1 cellular context compared by ENCODE assay signal in the genomic region with DNA sequence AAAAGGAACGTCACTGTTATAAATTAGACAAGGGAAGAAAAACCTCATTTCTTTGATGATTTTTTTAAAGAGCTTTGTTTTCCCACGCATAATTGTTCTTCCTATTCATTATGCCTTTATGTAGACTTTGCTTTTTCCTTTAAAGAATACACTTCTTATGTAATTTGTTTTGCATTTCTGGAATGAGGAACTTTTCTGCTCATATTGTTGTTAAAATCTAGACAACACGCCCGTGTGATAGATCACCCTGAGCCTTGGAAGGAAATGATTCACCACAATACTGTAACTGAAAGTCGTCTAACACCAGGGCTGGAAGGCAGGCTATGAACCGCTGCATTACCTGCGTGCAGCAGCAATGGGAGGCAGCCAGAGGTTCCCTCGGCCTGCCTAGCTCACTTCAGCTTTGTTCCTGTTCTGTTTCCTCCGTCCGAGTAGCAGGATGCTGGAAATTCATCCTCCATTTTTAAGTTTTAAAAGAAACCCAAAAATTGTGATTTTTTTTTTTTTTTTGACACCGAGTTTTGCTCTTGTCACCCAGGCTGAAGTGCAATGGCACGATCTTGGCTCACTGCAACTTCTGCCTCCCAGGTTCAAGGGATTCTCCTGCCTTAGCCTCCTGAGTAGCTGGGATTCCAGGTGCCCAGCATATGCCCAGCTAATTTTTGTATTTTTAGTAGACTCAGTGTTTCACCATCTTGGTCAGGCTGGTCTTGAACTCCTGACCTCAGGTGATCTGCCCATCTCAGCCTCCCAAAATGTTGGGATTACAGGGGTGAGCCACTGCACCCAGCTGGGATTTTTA.
TF ChIP-seq lines count a peak whose summit lies in the region.

No MANE protein-coding gene starts in this region.

TF ChIP-seq in HepG2, 621 proteins besides CTCF, POLR2A, EP300 and RAD21 (continued from another document and continues in another):
- no peak for TF ChIP-seq SMAD9 (CRISPR knock-in tag; IDR thresholded peaks at IDR 0.05)
- TF ChIP-seq SIN3A (IDR thresholded peaks at IDR 0.05; ENCODE audit: borderline replicate concordance, low read depth, low read length) = peak; percentile 4; the same call in 1 of the 2 replicates
- TF ChIP-seq, protein P1, sequence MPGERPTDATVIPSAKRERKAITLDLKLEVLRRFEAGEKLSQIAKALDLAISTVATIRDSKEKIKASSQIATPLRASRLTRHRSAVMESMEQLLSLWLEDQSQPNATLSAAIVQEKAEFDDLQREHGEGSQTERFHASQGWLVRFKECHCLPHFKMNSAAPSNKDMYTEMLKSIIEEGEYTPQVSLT (CRISPR knock-in tag; IDR thresholded peaks at IDR 0.05; ENCODE audit: borderline replicate concordance, low read depth) = no peak
- TF ChIP-seq ZNF749 (CRISPR knock-in tag; IDR thresholded peaks at IDR 0.05; ENCODE audit: borderline replicate concordance) = peak; percentile 80; the same call in 1 of the 2 replicates
- TF ChIP-seq, protein P2, sequence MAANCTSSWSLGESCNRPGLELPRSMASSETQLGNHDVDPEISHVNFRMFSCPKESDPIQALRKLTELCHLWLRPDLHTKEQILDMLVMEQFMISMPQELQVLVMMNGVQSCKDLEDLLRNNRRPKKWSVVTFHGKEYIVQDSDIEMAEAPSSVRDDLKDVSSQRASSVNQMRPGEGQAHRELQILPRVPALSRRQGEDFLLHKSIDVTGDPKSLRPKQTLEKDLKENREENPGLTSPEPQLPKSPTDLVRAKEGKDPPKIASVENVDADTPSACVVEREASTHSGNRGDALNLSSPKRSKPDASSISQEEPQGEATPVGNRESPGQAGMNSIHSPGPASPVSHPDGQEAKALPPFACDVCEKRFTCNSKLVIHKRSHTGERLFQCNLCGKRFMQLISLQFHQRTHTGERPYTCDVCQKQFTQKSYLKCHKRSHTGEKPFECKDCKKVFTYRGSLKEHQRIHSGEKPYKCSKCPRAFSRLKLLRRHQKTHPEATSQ (CRISPR knock-in tag; IDR thresholded peaks at IDR 0.05; ENCODE audit: borderline replicate concordance) = peak; percentile 89; the same call in 1 of the 2 replicates
- TF ChIP-seq ZBTB21 (CRISPR knock-in tag; IDR thresholded peaks at IDR 0.05) = no peak
- TF ChIP-seq, protein P3, sequence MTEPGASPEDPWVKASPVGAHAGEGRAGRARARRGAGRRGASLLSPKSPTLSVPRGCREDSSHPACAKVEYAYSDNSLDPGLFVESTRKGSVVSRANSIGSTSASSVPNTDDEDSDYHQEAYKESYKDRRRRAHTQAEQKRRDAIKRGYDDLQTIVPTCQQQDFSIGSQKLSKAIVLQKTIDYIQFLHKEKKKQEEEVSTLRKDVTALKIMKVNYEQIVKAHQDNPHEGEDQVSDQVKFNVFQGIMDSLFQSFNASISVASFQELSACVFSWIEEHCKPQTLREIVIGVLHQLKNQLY (CRISPR knock-in tag; IDR thresholded peaks at IDR 0.05) = 0 out of 2 replicates have a peak, but pooled peaks have one; percentile 12
- TF ChIP-seq, protein P4, sequence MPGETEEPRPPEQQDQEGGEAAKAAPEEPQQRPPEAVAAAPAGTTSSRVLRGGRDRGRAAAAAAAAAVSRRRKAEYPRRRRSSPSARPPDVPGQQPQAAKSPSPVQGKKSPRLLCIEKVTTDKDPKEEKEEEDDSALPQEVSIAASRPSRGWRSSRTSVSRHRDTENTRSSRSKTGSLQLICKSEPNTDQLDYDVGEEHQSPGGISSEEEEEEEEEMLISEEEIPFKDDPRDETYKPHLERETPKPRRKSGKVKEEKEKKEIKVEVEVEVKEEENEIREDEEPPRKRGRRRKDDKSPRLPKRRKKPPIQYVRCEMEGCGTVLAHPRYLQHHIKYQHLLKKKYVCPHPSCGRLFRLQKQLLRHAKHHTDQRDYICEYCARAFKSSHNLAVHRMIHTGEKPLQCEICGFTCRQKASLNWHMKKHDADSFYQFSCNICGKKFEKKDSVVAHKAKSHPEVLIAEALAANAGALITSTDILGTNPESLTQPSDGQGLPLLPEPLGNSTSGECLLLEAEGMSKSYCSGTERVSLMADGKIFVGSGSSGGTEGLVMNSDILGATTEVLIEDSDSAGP (CRISPR knock-in tag; IDR thresholded peaks at IDR 0.05; ENCODE audit: borderline replicate concordance) = peak; percentile 15; the same call in 1 of the 2 replicates
- TF ChIP-seq ZNF777 (CRISPR knock-in tag; IDR thresholded peaks at IDR 0.05) = 0 out of 2 replicates have a peak, but pooled peaks have one; percentile 15
- TF ChIP-seq ATRX (CRISPR knock-in tag; IDR thresholded peaks at IDR 0.05; ENCODE audit: borderline replicate concordance) = no peak
- TF ChIP-seq MAZ (IDR thresholded peaks at IDR 0.05; ENCODE audit: borderline replicate concordance, low read depth, low read length) = no peak
- peak; percentile 19 for TF ChIP-seq MAZ (CRISPR knock-in tag; IDR thresholded peaks at IDR 0.05; ENCODE audit: low read depth)
- TF ChIP-seq ZNF138 (CRISPR knock-in tag; IDR thresholded peaks at IDR 0.05; ENCODE audit: low read depth) = no peak
- no peak; the same call in 1 of the 2 replicates for TF ChIP-seq ZNF557 (CRISPR knock-in tag; IDR thresholded peaks at IDR 0.05)
- no peak for TF ChIP-seq HNRNPUL1 (IDR thresholded peaks at IDR 0.05; ENCODE audit: low read depth, low read length)
- no peak for TF ChIP-seq U2AF2 (IDR thresholded peaks at IDR 0.05; ENCODE audit: low read depth, low read length)
- TF ChIP-seq ZNF101 (CRISPR knock-in tag; IDR thresholded peaks at IDR 0.05; ENCODE audit: borderline replicate concordance, low read depth) = peak; percentile 23; the same call in 1 of the 2 replicates
- TF ChIP-seq ZFP36L1 (CRISPR knock-in tag; IDR thresholded peaks at IDR 0.05) = peak; percentile 70
- no peak for TF ChIP-seq SNRNP70 (IDR thresholded peaks at IDR 0.05; ENCODE audit: low read depth, low read length)
- TF ChIP-seq, protein P5, sequence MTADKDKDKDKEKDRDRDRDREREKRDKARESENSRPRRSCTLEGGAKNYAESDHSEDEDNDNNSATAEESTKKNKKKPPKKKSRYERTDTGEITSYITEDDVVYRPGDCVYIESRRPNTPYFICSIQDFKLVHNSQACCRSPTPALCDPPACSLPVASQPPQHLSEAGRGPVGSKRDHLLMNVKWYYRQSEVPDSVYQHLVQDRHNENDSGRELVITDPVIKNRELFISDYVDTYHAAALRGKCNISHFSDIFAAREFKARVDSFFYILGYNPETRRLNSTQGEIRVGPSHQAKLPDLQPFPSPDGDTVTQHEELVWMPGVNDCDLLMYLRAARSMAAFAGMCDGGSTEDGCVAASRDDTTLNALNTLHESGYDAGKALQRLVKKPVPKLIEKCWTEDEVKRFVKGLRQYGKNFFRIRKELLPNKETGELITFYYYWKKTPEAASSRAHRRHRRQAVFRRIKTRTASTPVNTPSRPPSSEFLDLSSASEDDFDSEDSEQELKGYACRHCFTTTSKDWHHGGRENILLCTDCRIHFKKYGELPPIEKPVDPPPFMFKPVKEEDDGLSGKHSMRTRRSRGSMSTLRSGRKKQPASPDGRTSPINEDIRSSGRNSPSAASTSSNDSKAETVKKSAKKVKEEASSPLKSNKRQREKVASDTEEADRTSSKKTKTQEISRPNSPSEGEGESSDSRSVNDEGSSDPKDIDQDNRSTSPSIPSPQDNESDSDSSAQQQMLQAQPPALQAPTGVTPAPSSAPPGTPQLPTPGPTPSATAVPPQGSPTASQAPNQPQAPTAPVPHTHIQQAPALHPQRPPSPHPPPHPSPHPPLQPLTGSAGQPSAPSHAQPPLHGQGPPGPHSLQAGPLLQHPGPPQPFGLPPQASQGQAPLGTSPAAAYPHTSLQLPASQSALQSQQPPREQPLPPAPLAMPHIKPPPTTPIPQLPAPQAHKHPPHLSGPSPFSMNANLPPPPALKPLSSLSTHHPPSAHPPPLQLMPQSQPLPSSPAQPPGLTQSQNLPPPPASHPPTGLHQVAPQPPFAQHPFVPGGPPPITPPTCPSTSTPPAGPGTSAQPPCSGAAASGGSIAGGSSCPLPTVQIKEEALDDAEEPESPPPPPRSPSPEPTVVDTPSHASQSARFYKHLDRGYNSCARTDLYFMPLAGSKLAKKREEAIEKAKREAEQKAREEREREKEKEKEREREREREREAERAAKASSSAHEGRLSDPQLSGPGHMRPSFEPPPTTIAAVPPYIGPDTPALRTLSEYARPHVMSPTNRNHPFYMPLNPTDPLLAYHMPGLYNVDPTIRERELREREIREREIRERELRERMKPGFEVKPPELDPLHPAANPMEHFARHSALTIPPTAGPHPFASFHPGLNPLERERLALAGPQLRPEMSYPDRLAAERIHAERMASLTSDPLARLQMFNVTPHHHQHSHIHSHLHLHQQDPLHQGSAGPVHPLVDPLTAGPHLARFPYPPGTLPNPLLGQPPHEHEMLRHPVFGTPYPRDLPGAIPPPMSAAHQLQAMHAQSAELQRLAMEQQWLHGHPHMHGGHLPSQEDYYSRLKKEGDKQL (CRISPR knock-in tag; IDR thresholded peaks at IDR 0.05; ENCODE audit: low read depth) = peak; percentile 10
- TF ChIP-seq MTA3 (CRISPR knock-in tag; IDR thresholded peaks at IDR 0.05) = no peak
- TF ChIP-seq, protein P6, sequence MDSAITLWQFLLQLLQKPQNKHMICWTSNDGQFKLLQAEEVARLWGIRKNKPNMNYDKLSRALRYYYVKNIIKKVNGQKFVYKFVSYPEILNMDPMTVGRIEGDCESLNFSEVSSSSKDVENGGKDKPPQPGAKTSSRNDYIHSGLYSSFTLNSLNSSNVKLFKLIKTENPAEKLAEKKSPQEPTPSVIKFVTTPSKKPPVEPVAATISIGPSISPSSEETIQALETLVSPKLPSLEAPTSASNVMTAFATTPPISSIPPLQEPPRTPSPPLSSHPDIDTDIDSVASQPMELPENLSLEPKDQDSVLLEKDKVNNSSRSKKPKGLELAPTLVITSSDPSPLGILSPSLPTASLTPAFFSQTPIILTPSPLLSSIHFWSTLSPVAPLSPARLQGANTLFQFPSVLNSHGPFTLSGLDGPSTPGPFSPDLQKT (CRISPR knock-in tag; IDR thresholded peaks at IDR 0.05; ENCODE audit: borderline replicate concordance) = no peak
- TF ChIP-seq FOXJ3 (CRISPR knock-in tag; IDR thresholded peaks at IDR 0.05; ENCODE audit: borderline replicate concordance) = no peak
- no peak for TF ChIP-seq MTF1 (CRISPR knock-in tag; IDR thresholded peaks at IDR 0.05)
- no peak for TF ChIP-seq HNF4A (CRISPR knock-in tag; IDR thresholded peaks at IDR 0.05)
- TF ChIP-seq NR1H2 (CRISPR knock-in tag; IDR thresholded peaks at IDR 0.05; ENCODE audit: borderline replicate concordance, low read depth) = no peak
- TF ChIP-seq ISX (CRISPR knock-in tag; conservative IDR thresholded peaks at IDR 0.05) = no peak
- TF ChIP-seq, protein P7, sequence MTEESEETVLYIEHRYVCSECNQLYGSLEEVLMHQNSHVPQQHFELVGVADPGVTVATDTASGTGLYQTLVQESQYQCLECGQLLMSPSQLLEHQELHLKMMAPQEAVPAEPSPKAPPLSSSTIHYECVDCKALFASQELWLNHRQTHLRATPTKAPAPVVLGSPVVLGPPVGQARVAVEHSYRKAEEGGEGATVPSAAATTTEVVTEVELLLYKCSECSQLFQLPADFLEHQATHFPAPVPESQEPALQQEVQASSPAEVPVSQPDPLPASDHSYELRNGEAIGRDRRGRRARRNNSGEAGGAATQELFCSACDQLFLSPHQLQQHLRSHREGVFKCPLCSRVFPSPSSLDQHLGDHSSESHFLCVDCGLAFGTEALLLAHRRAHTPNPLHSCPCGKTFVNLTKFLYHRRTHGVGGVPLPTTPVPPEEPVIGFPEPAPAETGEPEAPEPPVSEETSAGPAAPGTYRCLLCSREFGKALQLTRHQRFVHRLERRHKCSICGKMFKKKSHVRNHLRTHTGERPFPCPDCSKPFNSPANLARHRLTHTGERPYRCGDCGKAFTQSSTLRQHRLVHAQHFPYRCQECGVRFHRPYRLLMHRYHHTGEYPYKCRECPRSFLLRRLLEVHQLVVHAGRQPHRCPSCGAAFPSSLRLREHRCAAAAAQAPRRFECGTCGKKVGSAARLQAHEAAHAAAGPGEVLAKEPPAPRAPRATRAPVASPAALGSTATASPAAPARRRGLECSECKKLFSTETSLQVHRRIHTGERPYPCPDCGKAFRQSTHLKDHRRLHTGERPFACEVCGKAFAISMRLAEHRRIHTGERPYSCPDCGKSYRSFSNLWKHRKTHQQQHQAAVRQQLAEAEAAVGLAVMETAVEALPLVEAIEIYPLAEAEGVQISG (CRISPR knock-in tag; IDR thresholded peaks at IDR 0.05) = no peak; the same call in 1 of the 2 replicates
- no peak for TF ChIP-seq ZNF788 (CRISPR knock-in tag; IDR thresholded peaks at IDR 0.05; ENCODE audit: borderline replicate concordance)
- TF ChIP-seq ZNF598 (CRISPR knock-in tag; IDR thresholded peaks at IDR 0.05; ENCODE audit: borderline replicate concordance) = no peak
- TF ChIP-seq ZNF674 (CRISPR knock-in tag; IDR thresholded peaks at IDR 0.05; ENCODE audit: low read depth) = no peak
- TF ChIP-seq, protein P8, sequence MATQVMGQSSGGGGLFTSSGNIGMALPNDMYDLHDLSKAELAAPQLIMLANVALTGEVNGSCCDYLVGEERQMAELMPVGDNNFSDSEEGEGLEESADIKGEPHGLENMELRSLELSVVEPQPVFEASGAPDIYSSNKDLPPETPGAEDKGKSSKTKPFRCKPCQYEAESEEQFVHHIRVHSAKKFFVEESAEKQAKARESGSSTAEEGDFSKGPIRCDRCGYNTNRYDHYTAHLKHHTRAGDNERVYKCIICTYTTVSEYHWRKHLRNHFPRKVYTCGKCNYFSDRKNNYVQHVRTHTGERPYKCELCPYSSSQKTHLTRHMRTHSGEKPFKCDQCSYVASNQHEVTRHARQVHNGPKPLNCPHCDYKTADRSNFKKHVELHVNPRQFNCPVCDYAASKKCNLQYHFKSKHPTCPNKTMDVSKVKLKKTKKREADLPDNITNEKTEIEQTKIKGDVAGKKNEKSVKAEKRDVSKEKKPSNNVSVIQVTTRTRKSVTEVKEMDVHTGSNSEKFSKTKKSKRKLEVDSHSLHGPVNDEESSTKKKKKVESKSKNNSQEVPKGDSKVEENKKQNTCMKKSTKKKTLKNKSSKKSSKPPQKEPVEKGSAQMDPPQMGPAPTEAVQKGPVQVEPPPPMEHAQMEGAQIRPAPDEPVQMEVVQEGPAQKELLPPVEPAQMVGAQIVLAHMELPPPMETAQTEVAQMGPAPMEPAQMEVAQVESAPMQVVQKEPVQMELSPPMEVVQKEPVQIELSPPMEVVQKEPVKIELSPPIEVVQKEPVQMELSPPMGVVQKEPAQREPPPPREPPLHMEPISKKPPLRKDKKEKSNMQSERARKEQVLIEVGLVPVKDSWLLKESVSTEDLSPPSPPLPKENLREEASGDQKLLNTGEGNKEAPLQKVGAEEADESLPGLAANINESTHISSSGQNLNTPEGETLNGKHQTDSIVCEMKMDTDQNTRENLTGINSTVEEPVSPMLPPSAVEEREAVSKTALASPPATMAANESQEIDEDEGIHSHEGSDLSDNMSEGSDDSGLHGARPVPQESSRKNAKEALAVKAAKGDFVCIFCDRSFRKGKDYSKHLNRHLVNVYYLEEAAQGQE (IDR thresholded peaks at IDR 0.05; ENCODE audit: borderline replicate concordance in 1 of 2, low read depth in 1 of 2, low read length in 2 of 2) = no peak
- TF ChIP-seq, protein P9, sequence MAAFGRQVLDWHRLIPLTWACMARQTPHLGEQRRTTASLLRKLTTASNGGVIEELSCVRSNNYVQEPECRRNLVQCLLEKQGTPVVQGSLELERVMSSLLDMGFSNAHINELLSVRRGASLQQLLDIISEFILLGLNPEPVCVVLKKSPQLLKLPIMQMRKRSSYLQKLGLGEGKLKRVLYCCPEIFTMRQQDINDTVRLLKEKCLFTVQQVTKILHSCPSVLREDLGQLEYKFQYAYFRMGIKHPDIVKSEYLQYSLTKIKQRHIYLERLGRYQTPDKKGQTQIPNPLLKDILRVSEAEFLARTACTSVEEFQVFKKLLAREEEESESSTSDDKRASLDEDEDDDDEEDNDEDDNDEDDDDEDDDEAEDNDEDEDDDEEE (CRISPR knock-in tag; IDR thresholded peaks at IDR 0.05) = no peak
- TF ChIP-seq KLF16 (CRISPR knock-in tag; IDR thresholded peaks at IDR 0.05) = no peak
- TF ChIP-seq, protein P10, sequence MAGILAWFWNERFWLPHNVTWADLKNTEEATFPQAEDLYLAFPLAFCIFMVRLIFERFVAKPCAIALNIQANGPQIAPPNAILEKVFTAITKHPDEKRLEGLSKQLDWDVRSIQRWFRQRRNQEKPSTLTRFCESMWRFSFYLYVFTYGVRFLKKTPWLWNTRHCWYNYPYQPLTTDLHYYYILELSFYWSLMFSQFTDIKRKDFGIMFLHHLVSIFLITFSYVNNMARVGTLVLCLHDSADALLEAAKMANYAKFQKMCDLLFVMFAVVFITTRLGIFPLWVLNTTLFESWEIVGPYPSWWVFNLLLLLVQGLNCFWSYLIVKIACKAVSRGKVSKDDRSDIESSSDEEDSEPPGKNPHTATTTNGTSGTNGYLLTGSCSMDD (CRISPR knock-in tag; IDR thresholded peaks at IDR 0.05) = no peak
